Comparison of ENCODE assay signal across 22 cellular contexts in the genomic region with DNA sequence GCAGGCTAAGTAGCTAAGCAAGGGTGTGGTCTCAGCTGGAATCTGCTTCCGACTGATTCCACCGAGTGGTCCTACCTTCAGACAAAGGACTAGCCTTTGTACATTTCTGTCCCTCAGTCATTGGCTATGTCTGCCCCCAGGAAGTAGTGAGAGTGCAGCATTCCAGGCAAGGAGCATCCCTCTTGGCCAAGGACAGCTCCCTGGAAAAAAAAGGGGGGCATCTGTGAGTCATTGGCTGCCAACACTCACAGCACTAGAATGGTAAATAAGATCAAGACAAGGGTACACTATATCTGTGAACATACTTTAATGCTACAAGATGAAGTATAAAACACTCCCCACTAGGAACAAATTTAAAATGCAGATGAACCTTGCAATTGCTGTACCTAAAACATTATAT.
"Had no signal": no experiment of that assay in that cellular context is flagged by ENCODE, and none has a peak within 500 bp of the region (broad histone marks: within the 10 kb centered on the region; RNA-seq: fewer than 3 reads in every experiment).

No MANE protein-coding gene starts in this region.

- H2AFZ ChIP-seq: parathyroid adenoma had no signal

- H3K4me1 ChIP-seq: ascending aorta, parathyroid adenoma, stomach, transverse colon had no signal

- H3K4me3 ChIP-seq: adrenal gland, ascending aorta, skin epidermis, stomach, transverse colon had no signal

- DNase-seq: activated CD4-positive, alpha-beta memory T cell treated with anti-CD3 and anti-CD28 coated beads, Interleukin-2, amount 10 ng/mL, durations not matched to agents 7 days and 5 days; activated CD4-positive, alpha-beta T cell treated with anti-CD3 and anti-CD28 coated beads for 48 hours; activated CD4-positive, CD25-positive, alpha-beta regulatory T cell; activated gamma-delta T cell treated with Interleukin-2 at 50 U/mL for 16 hours; adrenal gland; brain microvascular endothelial cell; caudate nucleus; effector CD4-positive, alpha-beta T cell; erythroblast; foreskin melanocyte; glutamatergic neuron; hypothalamus; left ventricle myocardium superior; nephron progenitor cell; nucleus accumbens; right cardiac atrium; stimulated activated CD4-positive, alpha-beta T cell treated with anti-CD3 and anti-CD28 coated beads, Interleukin-1b, Interleukin-23, amount 100 ng/mL, for 48 hours; stomach; transverse colon had no signal

- H3K79me2 ChIP-seq: parathyroid adenoma had no signal

- H3K27ac ChIP-seq: adrenal gland, ascending aorta, brain microvascular endothelial cell, parathyroid adenoma, skin epidermis, stomach, transverse colon had no signal

- H3K9ac ChIP-seq: parathyroid adenoma had no signal

- H3K27me3 ChIP-seq: adrenal gland, ascending aorta, brain microvascular endothelial cell, stomach, transverse colon had no signal

- H3K36me3 ChIP-seq: adrenal gland, brain microvascular endothelial cell, stomach, transverse colon had no signal

- H3K9me3 ChIP-seq: adrenal gland, ascending aorta, stomach, transverse colon had no signal
